Comparison of ENCODE assay signal across 22 cellular contexts in genomic region chr20:17834804-17835203, GRCh38.
A peak's percentile ranks its signal among the peaks of the same experiment; 100 is the strongest.
DNase-seq lines count a peak whose midpoint lies in the region; ATAC-seq, FAIRE-seq and TF ChIP-seq lines count a peak whose summit lies in the region.
"Had no signal": no experiment of that assay in that cellular context is flagged by ENCODE, and none has a peak within 500 bp of the region (broad histone marks: within the 10 kb centered on the region; RNA-seq: fewer than 3 reads in every experiment).

No MANE protein-coding gene starts in this region.

- H2BK5ac ChIP-seq in mesenchymal stem cell (ENCODE audit: low read depth, low read length, poor library complexity, severe bottlenecking): no peak overlapping the region

- intact Hi-C loops in mammary epithelial cell (cut with micrococcal nuclease): loop anchor here (2.0 kb wide), 1 partner anchor 14 kb away; no protein-coding TSS in a partner anchor

- H3K36me3 ChIP-seq in mammary epithelial cell (ENCODE audit: insufficient read depth, low read length) (peaks cover 2% of the 10 kb centered on the region), mesenchymal stem cell (ENCODE audit: control insufficient read depth in 1 of 2, insufficient read depth in 2 of 2, low read depth in 1 of 2, low read length in 2 of 2) (no peaks in the 10 kb centered on the region), MM.1S (replicated peaks; ENCODE audit: insufficient read depth, low read length) (no peaks in the 10 kb centered on the region)
- H3K36me3 ChIP-seq: gastrocnemius medialis, sigmoid colon had no signal

- H3K27ac Mint-ChIP-seq in HFFc6: peak overlapping the region; percentile 97
- H3K27ac Mint-ChIP-seq: activated CD8-positive, alpha-beta T cell treated with anti-CD3 and anti-CD28 coated beads, Interleukin-2, amount 10 ng/mL, durations not matched to agents 7 days and 5 days; nephron progenitor cell had no signal

- no peak overlapping the region for H3K4me3 ChIP-seq in A549
- no peak overlapping the region for H3K4me3 ChIP-seq in mammary epithelial cell (replicated peaks in 1 of 3; ENCODE audit: insufficient read depth in 1 of 3, low read depth in 2 of 3, low read length in 3 of 3)
- H3K4me3 ChIP-seq in mesenchymal stem cell (ENCODE audit: insufficient read depth in 1 of 2, low read depth in 1 of 2, low read length in 2 of 2): peak overlapping the region in 1 of 2 experiments; percentile 69
- no peak overlapping the region for H3K4me3 ChIP-seq in MM.1S (ENCODE audit: low read length)
- H3K4me3 ChIP-seq: sigmoid colon had no signal

- no peaks in the 10 kb centered on the region for H3F3A ChIP-seq in MM.1S (ENCODE audit: insufficient read depth, low read length)

- H3K9me2 ChIP-seq in MM.1S (replicated peaks; ENCODE audit: insufficient read depth, low read length): no peaks in the 10 kb centered on the region

- no peaks in the 10 kb centered on the region for H3K79me1 ChIP-seq in mesenchymal stem cell (replicated peaks; ENCODE audit: low read length, poor library complexity, severe bottlenecking)

- no peaks in the 10 kb centered on the region for H3K9me3 Mint-ChIP-seq in HFFc6
- H3K9me3 Mint-ChIP-seq: nephron progenitor cell had no signal

- ATAC-seq in A549: no peak; a peak in 1 of 6 replicates
- no peak for ATAC-seq in HG02938 (IDR thresholded peaks at IDR 0.05; ENCODE audit: unreplicated experiment)
- ATAC-seq in HG03039 (IDR thresholded peaks at IDR 0.05; ENCODE audit: unreplicated experiment): no peak
- no peak for ATAC-seq in GM18861 (IDR thresholded peaks at IDR 0.05; ENCODE audit: unreplicated experiment)
- ATAC-seq: activated CD8-positive, alpha-beta T cell treated with anti-CD3 and anti-CD28 coated beads, Interleukin-2, amount 10 ng/mL, durations not matched to agents 7 days and 5 days had no signal

- no peak for TF ChIP-seq POLR2A in A549 (IDR thresholded peaks at IDR 0.05; ENCODE audit: low read length)

- CTCF ChIA-PET in A549 (lab: Yijun Ruan, JAX): no interaction called here
- CTCF ChIA-PET in mammary epithelial cell (lab: Charles Lee; ENCODE audit: low non-redundant PET): no interaction called here

- peaks cover 4% of the 10 kb centered on the region for H3K36me3 Mint-ChIP-seq in HFFc6 (ENCODE audit: low read depth)

- H3K79me2 ChIP-seq in mammary epithelial cell (ENCODE audit: insufficient read depth, low read length): peaks cover 28% of the 10 kb centered on the region
- H3K79me2 ChIP-seq in MM.1S (ENCODE audit: low read length): no peaks in the 10 kb centered on the region

- H3K18ac ChIP-seq in mesenchymal stem cell (ENCODE audit: low read depth in 1 of 2, low read length in 2 of 2): no peak overlapping the region

- H4K20me1 ChIP-seq in mammary epithelial cell (ENCODE audit: insufficient read depth, low read length) (no peaks in the 10 kb centered on the region), MM.1S (ENCODE audit: insufficient read depth, low read length) (no peaks in the 10 kb centered on the region)

- H3K9ac ChIP-seq in mammary epithelial cell (ENCODE audit: insufficient read depth, low read length) (no peak overlapping the region), mesenchymal stem cell (ENCODE audit: low read length) (peak overlapping the region; percentile 87), MM.1S (ENCODE audit: low read length) (no peak overlapping the region)

- DNase-seq in A549 (ENCODE audit: low read depth in 1 of 2, low spot score in 1 of 2) (no peak), HFFc6 (no peak), mammary epithelial cell (no peak), mesenchymal stem cell (no peak), MM.1S (no peak)
- DNase-seq: activated CD4-positive, CD25-positive, alpha-beta regulatory T cell treated with anti-CD3 and anti-CD28 coated beads, Interleukin-2, amount 50 U/mL, for 72 hours; activated CD8-positive, alpha-beta T cell treated with anti-CD3 and anti-CD28 coated beads, Interleukin-2, amount 10 ng/mL, durations not matched to agents 7 days and 5 days; activated naive CD4-positive, alpha-beta T cell treated with Interleukin-2 at 50 U/mL for 16 hours; activated T-cell treated with anti-CD3 and anti-CD28 coated beads, Interleukin-2, amount 50 U/mL, for 1 hour; cerebellar nuclear complex; effector CD8-positive, alpha-beta T cell; NCI-H146; NCI-H2171; NCI-H524; nephron progenitor cell; SW 1271 had no signal

- BruUV-seq in mammary epithelial cell (replicated peaks; lab: Mats Ljungman, UMichigan): no TSS peak

- no peak overlapping the region for H3K4ac ChIP-seq in mesenchymal stem cell (ENCODE audit: low read depth in 1 of 2, low read length in 2 of 2)

- H3K27me3 ChIP-seq in mammary epithelial cell (ENCODE audit: insufficient read depth, low read length) (no peaks in the 10 kb centered on the region), mesenchymal stem cell (ENCODE audit: control insufficient read depth in 1 of 2, insufficient read depth in 1 of 2, low read length in 2 of 2) (no peaks in the 10 kb centered on the region), MM.1S (replicated peaks; ENCODE audit: insufficient read depth, low read length) (no peaks in the 10 kb centered on the region)
- H3K27me3 ChIP-seq: gastrocnemius medialis, sigmoid colon had no signal

- H3K27ac ChIP-seq in A549: peak overlapping the region; percentile 77 to 91; a peak in 5 of 6 replicates
- H3K27ac ChIP-seq in mammary epithelial cell (ENCODE audit: insufficient read depth, low read depth, low read length): no peak overlapping the region
- no peak overlapping the region for H3K27ac ChIP-seq in mesenchymal stem cell (ENCODE audit: low read length, poor library complexity, severe bottlenecking)
- H3K27ac ChIP-seq in MM.1S (ENCODE audit: low read length): no peak overlapping the region

- peaks cover 60% of the 10 kb centered on the region for H3K4me1 Mint-ChIP-seq in HFFc6 (ENCODE audit: low read depth)

- H2BK15ac ChIP-seq in mesenchymal stem cell (ENCODE audit: low read depth, poor library complexity, severe bottlenecking): no peak overlapping the region

- TF ChIP-seq CTCF in A549 (IDR thresholded peaks at IDR 0.05) (no peak), HFFc6 (IDR thresholded peaks at IDR 0.05) (no peak), mammary epithelial cell (conservative IDR thresholded peaks at IDR 0.05 in 1 of 2, IDR thresholded peaks at IDR 0.05 in 1 of 2; ENCODE audit: extremely low read depth in 1 of 2, insufficient read depth in 1 of 2, low read depth in 1 of 2, low read length in 2 of 2) (no peak), MM.1S (IDR thresholded peaks at IDR 0.05; ENCODE audit: low read length) (no peak)

- dilution Hi-C loops in mammary epithelial cell (cut with HindIII; ENCODE audit: low sequenced_read_pairs): no loop called here

- WGBS in A549 (ENCODE audit: missing lambda C conversion rate): 79% methylated on average over 2 of the region's 2 CpGs
- 94% methylated on average over 2 of the region's 2 CpGs for WGBS in mammary epithelial cell (ENCODE audit: low coverage, missing lambda C conversion rate)
- no CpG with 5 or more reads among the region's 2 CpGs for WGBS in mesenchymal stem cell

- no peak for TF ChIP-seq EP300 in A549 (IDR thresholded peaks at IDR 0.05)

- H2AFZ ChIP-seq in mammary epithelial cell (ENCODE audit: low read depth, low read length) (no peak overlapping the region), mesenchymal stem cell (ENCODE audit: low read depth, low read length) (no peak overlapping the region), MM.1S (ENCODE audit: low read length) (no peak overlapping the region)

- H3K9me3 ChIP-seq in A549 (no peaks in the 10 kb centered on the region), mammary epithelial cell (replicated peaks; ENCODE audit: insufficient read depth, low read length) (no peaks in the 10 kb centered on the region), mesenchymal stem cell (ENCODE audit: control insufficient read depth, low read length) (no peaks in the 10 kb centered on the region), MM.1S (replicated peaks; ENCODE audit: insufficient read depth, low read length) (no peaks in the 10 kb centered on the region)
- H3K9me3 ChIP-seq: gastrocnemius medialis, sigmoid colon had no signal

- H2AK5ac ChIP-seq in mesenchymal stem cell (ENCODE audit: low read length, severe bottlenecking): no peak overlapping the region

- H3K4me1 ChIP-seq in A549: peaks cover 21% of the 10 kb centered on the region
- H3K4me1 ChIP-seq in mammary epithelial cell (ENCODE audit: insufficient read depth, low read length): peaks cover 42% of the 10 kb centered on the region
- H3K4me1 ChIP-seq in mesenchymal stem cell (ENCODE audit: control insufficient read depth, insufficient read depth, low read depth, low read length): peaks cover 7% of the 10 kb centered on the region
- no peaks in the 10 kb centered on the region for H3K4me1 ChIP-seq in MM.1S (ENCODE audit: low read length)

- peak overlapping the region; percentile 66 for H3K4me2 ChIP-seq in A549
- peak overlapping the region; percentile 56 for H3K4me2 ChIP-seq in mammary epithelial cell (ENCODE audit: insufficient read depth, low read depth, low read length)
- no peak overlapping the region for H3K4me2 ChIP-seq in mesenchymal stem cell (ENCODE audit: low read length, poor library complexity, severe bottlenecking)
- no peak overlapping the region for H3K4me2 ChIP-seq in MM.1S (ENCODE audit: low read depth, low read length)

- no peaks in the 10 kb centered on the region; the same call in 1 of the 2 replicates for H3K27me3 Mint-ChIP-seq in HFFc6 (ENCODE audit: insufficient read depth)

- no peak overlapping the region for H3K14ac ChIP-seq in mesenchymal stem cell (ENCODE audit: low read length in 2 of 2)

- H4K91ac ChIP-seq in mesenchymal stem cell (ENCODE audit: low read length): no peak overlapping the region

- H2BK120ac ChIP-seq in mesenchymal stem cell (ENCODE audit: low read depth, low read length): no peak overlapping the region

- in situ Hi-C loops in mammary epithelial cell (cut with MboI; ENCODE audit: low sequenced_read_pairs in 2 of 2): no loop called here

- POLR2A ChIA-PET in A549 (lab: Yijun Ruan, JAX): no interaction called here

- H3K23ac ChIP-seq in mesenchymal stem cell (ENCODE audit: low read length in 2 of 2): no peak overlapping the region

- no peak for FAIRE-seq in A549 (lab: Jason Lieb, UNC)
- FAIRE-seq: D721Med had no signal

- H4K8ac ChIP-seq in mesenchymal stem cell (ENCODE audit: low read length): no peak overlapping the region

- no peak overlapping the region for H3K4me3 Mint-ChIP-seq in HFFc6
- H3K4me3 Mint-ChIP-seq: activated CD8-positive, alpha-beta T cell treated with anti-CD3 and anti-CD28 coated beads, Interleukin-2, amount 10 ng/mL, durations not matched to agents 7 days and 5 days; nephron progenitor cell had no signal

- TF ChIP-seq RAD21 in A549 (conservative IDR thresholded peaks at IDR 0.05 in 1 of 2, IDR thresholded peaks at IDR 0.05 in 1 of 2): no peak

- no peak overlapping the region for H2BK12ac ChIP-seq in mesenchymal stem cell (ENCODE audit: low read length in 2 of 2)

TF ChIP-seq in A549, 52 proteins besides CTCF, POLR2A, EP300 and RAD21:
- TF ChIP-seq FOSL2 (IDR thresholded peaks at IDR 0.05) (no peak), FOSL2 (CRISPR knock-in tag; IDR thresholded peaks at IDR 0.05) (no peak)

Comparison
In these comparisons a context has a peak if more than half of its experiments do, and no peak if none do; other contexts are left out.
1. H3K27ac ChIP-seq: peak in A549 (2 of 2); none in mammary epithelial cell (single experiment), mesenchymal stem cell (single experiment) and MM.1S (single experiment).
2. H3K4me2 ChIP-seq: peak in A549 (single experiment) and mammary epithelial cell (single experiment); none in mesenchymal stem cell (single experiment) and MM.1S (single experiment).